Comparison of ENCODE assay signal across 22 cellular contexts in genomic region chr7:158834799-158835784, GRCh38. TPM values are rescaled to one million over a fixed set of nuclear protein-coding genes. Genes with fewer than 3 reads are reported as not detected.
DNase-seq lines count a peak whose midpoint lies in the region; ATAC-seq, FAIRE-seq and TF ChIP-seq lines count a peak whose summit lies in the region.
"Had no signal": no experiment of that assay in that cellular context is flagged by ENCODE, and none has a peak within 500 bp of the region (broad histone marks: within the 10 kb centered on the region; RNA-seq: fewer than 3 reads in every experiment).

No MANE protein-coding gene starts in this region.

- POLR2A ChIA-PET in endothelial cell of umbilical vein (lab: Charles Lee), result no interaction called here

- no peaks in the 10 kb centered on the region for H3K4me1 Mint-ChIP-seq in Calu3 (ENCODE audit: low read depth, unreplicated experiment)

- no peaks in the 10 kb centered on the region for H3K27me3 Mint-ChIP-seq in Calu3 (ENCODE audit: unreplicated experiment)
- H3K27me3 Mint-ChIP-seq: activated naive CD8-positive, alpha-beta T cell; CD4-positive, alpha-beta T cell; natural killer cell treated with Interleukin-12 subunit alpha and Interleukin-12 subunit beta and Interleukin-15 and Interleukin-18, amount 100 ng/mL, for 72 hours had no signal

- H2AK5ac ChIP-seq in neuronal stem cell (ENCODE audit: low read depth, low read length), result no peak overlapping the region

- CTCF ChIA-PET in endothelial cell of umbilical vein (lab: Charles Lee), result no interaction called here
- CTCF ChIA-PET in Calu3 (lab: Charles Lee), result no interaction called here

- BruUV-seq in endothelial cell of umbilical vein (replicated peaks; lab: Mats Ljungman, UMichigan) (no TSS peak), Calu3 (replicated peaks; lab: Mats Ljungman, UMichigan) (no TSS peak)

- H3K9me3 ChIP-seq in OCI-LY3 (ENCODE audit: insufficient read depth, low read length) (no peaks in the 10 kb centered on the region), endothelial cell of umbilical vein (replicated peaks; ENCODE audit: control insufficient read depth, insufficient read depth, low read length) (no peaks in the 10 kb centered on the region), neuronal stem cell (replicated peaks in 1 of 2; ENCODE audit: control insufficient read depth in 2 of 2, insufficient read depth in 1 of 2, low read depth in 1 of 2, low read length in 2 of 2) (peaks cover 0 to 5% of the 10 kb centered on the region in 2 donors)
- H3K9me3 ChIP-seq: gastrocnemius medialis had no signal

- WGBS in neuronal stem cell (ENCODE audit: extremely low coverage in 2 of 2, insufficient read length in 2 of 2, insufficient replicate concordance in 1 of 2), 2 donors, result no CpG with 5 or more reads among the region's 23 CpGs

- H2BK12ac ChIP-seq in neuronal stem cell (ENCODE audit: low read length), result no peak overlapping the region

- H3K4ac ChIP-seq in neuronal stem cell (ENCODE audit: low read length), result no peak overlapping the region

- intact Hi-C loops in endothelial cell of umbilical vein (cut with micrococcal nuclease) (no loop called here), Calu3 (cut with micrococcal nuclease; ENCODE audit: unreplicated experiment) (no loop called here)

- H3K9me1 ChIP-seq in endothelial cell of umbilical vein (replicated peaks; ENCODE audit: control insufficient read depth, extremely low read depth, insufficient read depth, low read length), result no peaks in the 10 kb centered on the region

- H3K18ac ChIP-seq in neuronal stem cell (ENCODE audit: low read length), result no peak overlapping the region

- H4K20me1 ChIP-seq in OCI-LY3 (ENCODE audit: insufficient read depth, low read length) (no peaks in the 10 kb centered on the region), endothelial cell of umbilical vein (replicated peaks; ENCODE audit: control insufficient read depth, extremely low read depth, insufficient read depth, low read length) (no peaks in the 10 kb centered on the region)

- no peak overlapping the region for H2BK120ac ChIP-seq in neuronal stem cell (ENCODE audit: low read depth, low read length)

- H3K4me3 ChIP-seq in OCI-LY3 (ENCODE audit: low read length), result no peak overlapping the region; the same call in 1 of the 2 replicates
- no peak overlapping the region for H3K4me3 ChIP-seq in endothelial cell of umbilical vein (replicated peaks in 1 of 3; ENCODE audit: insufficient read depth in 1 of 3, low read depth in 1 of 3, low read length in 3 of 3)
- H3K4me3 ChIP-seq in neuronal stem cell (ENCODE audit: low read length in 2 of 2), result no peak overlapping the region
- H3K4me3 ChIP-seq: gastrocnemius medialis, PC-9 had no signal

- H2AFZ ChIP-seq in OCI-LY3 (ENCODE audit: low read depth, low read length), result no peak overlapping the region; the same call in 1 of the 2 replicates
- peak overlapping the region; percentile 7 for H2AFZ ChIP-seq in endothelial cell of umbilical vein (ENCODE audit: low read depth, low read length)
- H2AFZ ChIP-seq in neuronal stem cell (ENCODE audit: low read length), result peak overlapping the region; percentile 11
- H2AFZ ChIP-seq: PC-9 had no signal

- no peak for TF ChIP-seq POLR2A in endothelial cell of umbilical vein (IDR thresholded peaks at IDR 0.05; ENCODE audit: low read depth, low read length)

- TF ChIP-seq CTCF in OCI-LY3 (IDR thresholded peaks at IDR 0.05; ENCODE audit: low read depth, low read length) (no peak), endothelial cell of umbilical vein (IDR thresholded peaks at IDR 0.05; ENCODE audit: extremely low read depth in 1 of 2, insufficient read depth in 1 of 2, low read depth in 1 of 2, low read length in 2 of 2) (no peak), Calu3 (IDR thresholded peaks at IDR 0.05; ENCODE audit: unreplicated experiment) (no peak)

- H4K91ac ChIP-seq in neuronal stem cell (ENCODE audit: low read depth, low read length, poor library complexity), result no peak overlapping the region

- no peaks in the 10 kb centered on the region for H3K9me3 Mint-ChIP-seq in Calu3 (ENCODE audit: low read depth, unreplicated experiment)
- H3K9me3 Mint-ChIP-seq: CD4-positive, alpha-beta T cell; natural killer cell treated with Interleukin-12 subunit alpha and Interleukin-12 subunit beta and Interleukin-15 and Interleukin-18, amount 100 ng/mL, for 72 hours had no signal

- no peak overlapping the region for H3K27ac ChIP-seq in OCI-LY3 (ENCODE audit: low read length)
- no peak overlapping the region for H3K27ac ChIP-seq in endothelial cell of umbilical vein (ENCODE audit: insufficient read depth, low read depth, low read length)
- no peak overlapping the region for H3K27ac ChIP-seq in neuronal stem cell (replicated peaks; ENCODE audit: low read length)
- H3K27ac ChIP-seq: PC-9 had no signal

- no peak for FAIRE-seq in endothelial cell of umbilical vein (lab: Jason Lieb, UNC)
- FAIRE-seq: urothelium cell line had no signal

- H3K14ac ChIP-seq in neuronal stem cell (ENCODE audit: low read length), result no peak overlapping the region

- H3K9ac ChIP-seq in OCI-LY3 (ENCODE audit: low read length), result no peak overlapping the region
- H3K9ac ChIP-seq in endothelial cell of umbilical vein (replicated peaks; ENCODE audit: extremely low read depth, insufficient read depth, low read length), result no peak overlapping the region
- no peak overlapping the region for H3K9ac ChIP-seq in neuronal stem cell (ENCODE audit: low read depth, low read length, poor library complexity)

- ATAC-seq in HG02759 (IDR thresholded peaks at IDR 0.05; ENCODE audit: unreplicated experiment) (no peak), GM19395 (IDR thresholded peaks at IDR 0.05; ENCODE audit: unreplicated experiment) (no peak)
- ATAC-seq: gastrocnemius medialis; HCT116; natural killer cell treated with Interleukin-12 subunit alpha and Interleukin-12 subunit beta and Interleukin-15 and Interleukin-18, amount 100 ng/mL, for 72 hours had no signal

- no peak overlapping the region for H3K27ac Mint-ChIP-seq in Calu3 (ENCODE audit: unreplicated experiment)
- H3K27ac Mint-ChIP-seq: activated naive CD8-positive, alpha-beta T cell; CD4-positive, alpha-beta T cell had no signal

- H3K27me3 ChIP-seq in OCI-LY3 (ENCODE audit: low read depth, low read length), result peaks cover 15% of the 10 kb centered on the region
- H3K27me3 ChIP-seq in endothelial cell of umbilical vein (ENCODE audit: control insufficient read depth in 2 of 2, insufficient read depth in 2 of 2, low read length in 2 of 2), result peaks cover 0 to 1% of the 10 kb centered on the region in 2 experiments
- H3K27me3 ChIP-seq in neuronal stem cell (ENCODE audit: control insufficient read depth in 3 of 3, insufficient read depth in 3 of 3, low read depth in 1 of 3, low read length in 3 of 3), result peaks cover 0 to 4% (median 2%) of the 10 kb centered on the region in 3 experiments
- H3K27me3 ChIP-seq: gastrocnemius medialis had no signal

- DNase-seq in CMK (ENCODE audit: low read depth) (peak; percentile 77), endothelial cell of umbilical vein (ENCODE audit: low read depth, low spot score) (peak; percentile 34), neuronal stem cell (ENCODE audit: low spot score) (no peak), Calu3 (no peak)
- DNase-seq: activated CD4-positive, alpha-beta T cell treated with anti-CD3 and anti-CD28 coated beads for 4 hours; CD4-positive, alpha-beta T cell; gastrocnemius medialis; KG1; NCI-H1092; NCI-H2029 treated with DMSO at 0.1 percent for 48 hours; NCI-H226; NCI-H748 treated with DMSO at 0.1 percent for 48 hours; PC-9; posterior cingulate gyrus; SHP77 treated with DMSO at 0.1 percent for 48 hours had no signal

- H3K36me3 ChIP-seq in OCI-LY3 (replicated peaks; ENCODE audit: low read depth, low read length), result no peaks in the 10 kb centered on the region
- H3K36me3 ChIP-seq in endothelial cell of umbilical vein (ENCODE audit: control insufficient read depth in 2 of 2, extremely low read depth in 1 of 2, insufficient read depth in 2 of 2, low read length in 2 of 2), result no peaks in the 10 kb centered on the region
- no peaks in the 10 kb centered on the region for H3K36me3 ChIP-seq in neuronal stem cell (replicated peaks in 1 of 2; ENCODE audit: control insufficient read depth in 2 of 2, insufficient read depth in 2 of 2, low read length in 2 of 2)
- H3K36me3 ChIP-seq: gastrocnemius medialis had no signal

- H3K4me2 ChIP-seq in OCI-LY3 (ENCODE audit: low read length) (peak overlapping the region; percentile 51), endothelial cell of umbilical vein (ENCODE audit: insufficient read depth, low read length) (no peak overlapping the region), neuronal stem cell (ENCODE audit: insufficient read depth, low read length, poor library complexity, severe bottlenecking) (no peak overlapping the region)
- H3K4me2 ChIP-seq: PC-9 had no signal

- dilution Hi-C loops in endothelial cell of umbilical vein (cut with MboI; ENCODE audit: extremely low pct_ligation_motif_present, low sequenced_read_pairs), result no loop called here

- H4K8ac ChIP-seq in neuronal stem cell (ENCODE audit: low read depth, low read length), result no peak overlapping the region

- peaks cover 2% of the 10 kb centered on the region for H3K36me3 Mint-ChIP-seq in Calu3 (ENCODE audit: insufficient read depth, unreplicated experiment)
- H3K36me3 Mint-ChIP-seq: activated naive CD8-positive, alpha-beta T cell; natural killer cell treated with Interleukin-12 subunit alpha and Interleukin-12 subunit beta and Interleukin-15 and Interleukin-18, amount 100 ng/mL, for 72 hours had no signal

- H3K79me2 ChIP-seq in OCI-LY3 (ENCODE audit: low read length), result no peaks in the 10 kb centered on the region
- no peaks in the 10 kb centered on the region for H3K79me2 ChIP-seq in endothelial cell of umbilical vein (ENCODE audit: control insufficient read depth, insufficient read depth, low read length)

- H3K4me1 ChIP-seq in OCI-LY3 (ENCODE audit: low read length) (peaks cover 19% of the 10 kb centered on the region), endothelial cell of umbilical vein (ENCODE audit: control insufficient read depth, extremely low read depth, insufficient read depth, low read length) (peaks cover 3% of the 10 kb centered on the region), neuronal stem cell (ENCODE audit: control insufficient read depth in 2 of 2, insufficient read depth in 1 of 2, low read depth in 1 of 2, low read length in 2 of 2) (peaks cover 2 to 4% of the 10 kb centered on the region in 2 donors)

- H3K23ac ChIP-seq in neuronal stem cell (ENCODE audit: low read depth, low read length, poor library complexity), result no peak overlapping the region

- no peaks in the 10 kb centered on the region for H3K79me1 ChIP-seq in neuronal stem cell (ENCODE audit: low read depth, low read length)

- no peak overlapping the region for H2BK15ac ChIP-seq in neuronal stem cell (ENCODE audit: low read length)

- no peak overlapping the region for H3K4me3 Mint-ChIP-seq in Calu3 (ENCODE audit: low read depth, unreplicated experiment)
- H3K4me3 Mint-ChIP-seq: activated naive CD8-positive, alpha-beta T cell; CD4-positive, alpha-beta T cell; natural killer cell treated with Interleukin-12 subunit alpha and Interleukin-12 subunit beta and Interleukin-15 and Interleukin-18, amount 100 ng/mL, for 72 hours had no signal

- H2BK5ac ChIP-seq in neuronal stem cell (ENCODE audit: low read length), result no peak overlapping the region

RNA-seq across cellular contexts. Expression of gene ESYT2, which starts 5.8 kb away (rescaled TPM):
- total RNA-seq in endothelial cell of umbilical vein (40.6 and 46.6 TPM in 2 replicates), Calu3 (2022) (61.2 and 66.6 TPM in 2 replicates)
- 15.5 and 18.8 TPM in 2 replicates for polyA plus RNA-seq in endothelial cell of umbilical vein
- 19.7 and 20.5 TPM in 2 replicates for polyA plus RNA-seq in endothelial cell of umbilical vein (2011; cell fraction: cytosol; rRNA removed)
- 24.4 and 24.8 TPM in 2 replicates for polyA plus RNA-seq in endothelial cell of umbilical vein (2011; cell fraction: nucleus; rRNA removed)
- 24.9 and 34.3 TPM in 2 replicates for polyA plus RNA-seq in endothelial cell of umbilical vein (2012)
- 33.4 and 35.3 TPM in 2 replicates for polyA minus RNA-seq in endothelial cell of umbilical vein
- polyA minus RNA-seq in endothelial cell of umbilical vein (2011; cell fraction: cytosol; rRNA and poly(A)+ RNA removed), result 50.1 TPM
- 21.1 and 24.2 TPM in 2 replicates for polyA minus RNA-seq in endothelial cell of umbilical vein (2011; cell fraction: nucleus; rRNA and poly(A)+ RNA removed)
- 11.4 TPM for polyA plus RNA-seq in neuronal stem cell (2013, experiment 1 of 2)
- polyA plus RNA-seq in neuronal stem cell (2013, experiment 2 of 2), result 11.9 TPM

RNA-seq across cellular contexts. Expression of gene DYNC2I1, which starts 21.3 kb away (rescaled TPM):
- total RNA-seq in endothelial cell of umbilical vein, result 13.9 and 14.6 TPM in 2 replicates
- 10.4 and 10.8 TPM in 2 replicates for polyA plus RNA-seq in endothelial cell of umbilical vein
- 5.5 and 7.8 TPM in 2 replicates for polyA plus RNA-seq in endothelial cell of umbilical vein (2011; cell fraction: cytosol; rRNA removed)
- 23.6 and 29.0 TPM in 2 replicates for polyA plus RNA-seq in endothelial cell of umbilical vein (2011; cell fraction: nucleus; rRNA removed)
- 6.8 and 7.2 TPM in 2 replicates for polyA plus RNA-seq in endothelial cell of umbilical vein (2012)
- 8.1 and 8.4 TPM in 2 replicates for polyA minus RNA-seq in endothelial cell of umbilical vein
- polyA minus RNA-seq in endothelial cell of umbilical vein (2011; cell fraction: cytosol; rRNA and poly(A)+ RNA removed), result 3.9 TPM
- 9.2 and 11.4 TPM in 2 replicates for polyA minus RNA-seq in endothelial cell of umbilical vein (2011; cell fraction: nucleus; rRNA and poly(A)+ RNA removed)
- polyA plus RNA-seq in neuronal stem cell (2013, experiment 1 of 2), result 14.3 TPM
- polyA plus RNA-seq in neuronal stem cell (2013, experiment 2 of 2), result 17.2 TPM
- 10.5 and 13.0 TPM in 2 replicates for total RNA-seq in Calu3 (2022)

Comparison
In these comparisons a context has a peak if more than half of its experiments do, and no peak if none do; other contexts are left out.
1. DNase-seq: peak in CMK (single experiment) and endothelial cell of umbilical vein (single experiment); none in neuronal stem cell (single experiment) and Calu3 (single experiment).